Comparison of ENCODE assay signal across 10 cellular contexts in the genomic region with DNA sequence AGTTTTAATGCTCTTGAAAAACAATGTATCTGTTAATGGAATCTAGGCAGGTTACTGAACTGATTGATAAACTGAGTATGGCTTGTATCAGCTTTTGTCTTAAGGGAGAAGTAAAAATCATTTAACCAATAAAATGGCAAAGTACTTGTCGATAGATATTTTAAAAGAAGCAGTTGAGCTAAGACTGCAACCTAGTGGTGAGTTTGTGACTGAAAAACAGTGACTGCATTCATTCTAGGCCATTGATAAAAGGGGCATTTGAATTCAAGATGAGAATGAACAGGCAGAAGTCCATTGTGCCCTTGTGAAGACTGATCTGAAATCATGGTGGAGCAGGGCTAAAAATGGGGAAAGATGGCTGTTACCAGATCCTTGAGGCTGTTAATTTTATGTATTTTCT. TPM values are rescaled to one million over a fixed set of nuclear protein-coding genes. Genes with fewer than 3 reads are reported as not detected.
DNase-seq lines count a peak whose midpoint lies in the region; TF ChIP-seq lines count a peak whose summit lies in the region.
"Had no signal": no experiment of that assay in that cellular context is flagged by ENCODE, and none has a peak within 500 bp of the region (broad histone marks: within the 10 kb centered on the region; RNA-seq: fewer than 3 reads in every experiment).

No MANE protein-coding gene starts in this region.

- H3K27me3 ChIP-seq in H7 (ENCODE audit: control insufficient read depth, insufficient read depth, low read length) (no peaks in the 10 kb centered on the region), Peyer's patch (no peaks in the 10 kb centered on the region), suprapubic skin (no peaks in the 10 kb centered on the region)
- no peaks in the 10 kb centered on the region for H3K27me3 ChIP-seq in effector memory CD4-positive, alpha-beta T cell (replicated peaks; ENCODE audit: control insufficient read depth, insufficient read depth, low read length, poor library complexity, severe bottlenecking)

- TF ChIP-seq EP300 in suprapubic skin (IDR thresholded peaks at IDR 0.05), result no peak

- peak; percentile 37 for TF ChIP-seq CTCF in GM10248 (IDR thresholded peaks at IDR 0.05; ENCODE audit: control extremely low read depth, extremely low read depth, low read depth, missing control alignments)
- TF ChIP-seq CTCF in Peyer's patch (IDR thresholded peaks at IDR 0.05), result peak in 4 of 6 experiments; percentile 25 to 60 (median 48)
- no peak for TF ChIP-seq CTCF in suprapubic skin (IDR thresholded peaks at IDR 0.05)

- H3K4me3 ChIP-seq in H7 (ENCODE audit: insufficient read depth, low read depth, low read length), result no peak overlapping the region
- no peak overlapping the region for H3K4me3 ChIP-seq in Peyer's patch
- H3K4me3 ChIP-seq in effector memory CD4-positive, alpha-beta T cell (ENCODE audit: insufficient read depth, low read depth, low read length, poor library complexity, severe bottlenecking), result no peak overlapping the region
- H3K4me3 ChIP-seq in suprapubic skin, result no peak overlapping the region
- H3K4me3 ChIP-seq: SK-N-MC had no signal

- H3K9me3 ChIP-seq in Peyer's patch, result no peaks in the 10 kb centered on the region
- no peaks in the 10 kb centered on the region for H3K9me3 ChIP-seq in effector memory CD4-positive, alpha-beta T cell (ENCODE audit: control insufficient read depth, low read length)
- no peaks in the 10 kb centered on the region for H3K9me3 ChIP-seq in suprapubic skin

- no peaks in the 10 kb centered on the region for H3K27me3 Mint-ChIP-seq in activated CD4-positive, alpha-beta memory T cell treated with anti-CD3 and anti-CD28 coated beads, Interleukin-2, amount 10 ng/mL, durations not matched to agents 7 days and 5 days

- no peak for TF ChIP-seq POLR2A in Peyer's patch (IDR thresholded peaks at IDR 0.05)
- no peak for TF ChIP-seq POLR2A in suprapubic skin (IDR thresholded peaks at IDR 0.05)

- H3K9me3 Mint-ChIP-seq in activated CD4-positive, alpha-beta memory T cell treated with anti-CD3 and anti-CD28 coated beads, Interleukin-2, amount 10 ng/mL, durations not matched to agents 7 days and 5 days, result no peaks in the 10 kb centered on the region
- H3K9me3 Mint-ChIP-seq: naive thymus-derived CD4-positive, alpha-beta T cell had no signal

- WGBS in suprapubic skin, result 62% methylated on average over 1 of the region's 1 CpG

- CTCF ChIA-PET in GM10248 (lab: Yijun Ruan, JAX), result interaction anchor here (0.7 to 5.8 kb wide), 7 partner anchors 9 to 372 kb away, joined by 3 to 40 read pairs (median 4); a partner anchor contains a TSS
- CTCF ChIA-PET in activated CD4-positive, alpha-beta memory T cell treated with anti-CD3 and anti-CD28 coated beads, Interleukin-2, amount 10 ng/mL, durations not matched to agents 7 days and 5 days (lab: Charles Lee), result no interaction called here

- no peaks in the 10 kb centered on the region for H3K36me3 Mint-ChIP-seq in activated CD4-positive, alpha-beta memory T cell treated with anti-CD3 and anti-CD28 coated beads, Interleukin-2, amount 10 ng/mL, durations not matched to agents 7 days and 5 days (ENCODE audit: low read depth)
- H3K36me3 Mint-ChIP-seq: naive thymus-derived CD4-positive, alpha-beta T cell had no signal

- DNase-seq in GM10248 (ENCODE audit: extremely low spot score) (peak; percentile 26), H7 (peak; percentile 27), Peyer's patch (no peak), foreskin melanocyte (peak; percentile 51), suprapubic skin (ENCODE audit: low spot score in 2 of 2) (no peak), KG1 (lab: John Stamatoyannopoulos, UW) (no peak)
- no peak for DNase-seq in activated CD4-positive, alpha-beta memory T cell treated with anti-CD3 and anti-CD28 coated beads, Interleukin-2, amount 10 ng/mL, durations not matched to agents 7 days and 5 days
- no peak for DNase-seq in effector memory CD4-positive, alpha-beta T cell

- POLR2A ChIA-PET in GM10248 (lab: Yijun Ruan, JAX), result no interaction called here
- POLR2A ChIA-PET in activated CD4-positive, alpha-beta memory T cell treated with anti-CD3 and anti-CD28 coated beads, Interleukin-2, amount 10 ng/mL, durations not matched to agents 7 days and 5 days (lab: Charles Lee), result no interaction called here

- H3K4me1 Mint-ChIP-seq in activated CD4-positive, alpha-beta memory T cell treated with anti-CD3 and anti-CD28 coated beads, Interleukin-2, amount 10 ng/mL, durations not matched to agents 7 days and 5 days, result no peaks in the 10 kb centered on the region

- H3K27ac Mint-ChIP-seq in activated CD4-positive, alpha-beta memory T cell treated with anti-CD3 and anti-CD28 coated beads, Interleukin-2, amount 10 ng/mL, durations not matched to agents 7 days and 5 days, result no peak overlapping the region

- H3K36me3 ChIP-seq in H7 (replicated peaks; ENCODE audit: control insufficient read depth, insufficient read depth, low read length) (no peaks in the 10 kb centered on the region), Peyer's patch (no peaks in the 10 kb centered on the region), suprapubic skin (no peaks in the 10 kb centered on the region)
- H3K36me3 ChIP-seq in effector memory CD4-positive, alpha-beta T cell (ENCODE audit: control insufficient read depth, insufficient read depth, low read length), result no peaks in the 10 kb centered on the region

- H3K27ac ChIP-seq in Peyer's patch (no peak overlapping the region), suprapubic skin (no peak overlapping the region)
- H3K27ac ChIP-seq in effector memory CD4-positive, alpha-beta T cell (ENCODE audit: insufficient read depth, low read length, poor library complexity, severe bottlenecking), result no peak overlapping the region
- H3K27ac ChIP-seq: SK-N-MC had no signal

- no peak overlapping the region for H3K4me3 Mint-ChIP-seq in activated CD4-positive, alpha-beta memory T cell treated with anti-CD3 and anti-CD28 coated beads, Interleukin-2, amount 10 ng/mL, durations not matched to agents 7 days and 5 days
- H3K4me3 Mint-ChIP-seq: naive thymus-derived CD4-positive, alpha-beta T cell had no signal

- H3K4me1 ChIP-seq in Peyer's patch (no peaks in the 10 kb centered on the region), suprapubic skin (no peaks in the 10 kb centered on the region)
- no peaks in the 10 kb centered on the region for H3K4me1 ChIP-seq in effector memory CD4-positive, alpha-beta T cell (ENCODE audit: control insufficient read depth, insufficient read depth, low read length, poor library complexity, severe bottlenecking)

RNA-seq across cellular contexts. Expression of gene MSTN, which starts 59.4 kb away (rescaled TPM):
- not detected in 2 replicates for total RNA-seq in H7 (2014; rRNA removed; shearing (Covaris generic))
- under 1 TPM in 1 of 4 donors, not detected in 3; 0.70 TPM for total RNA-seq in Peyer's patch
- not detected for total RNA-seq in activated CD4-positive, alpha-beta memory T cell treated with anti-CD3 and anti-CD28 coated beads, Interleukin-2, amount 10 ng/mL, durations not matched to agents 7 days and 5 days
- under 1 TPM in 2 of 4 donors, not detected in 2; 0.38 to 0.60 TPM for total RNA-seq in suprapubic skin

Comparison
In these comparisons a context has a peak if more than half of its experiments do, and no peak if none do; other contexts are left out.
1. DNase-seq: peak in GM10248 (single experiment), H7 (single experiment) and foreskin melanocyte (single experiment); none in Peyer's patch (0 of 3), activated CD4-positive, alpha-beta memory T cell treated with anti-CD3 and anti-CD28 coated beads, Interleukin-2, amount 10 ng/mL, durations not matched to agents 7 days and 5 days (single experiment), effector memory CD4-positive, alpha-beta T cell (0 of 3), suprapubic skin (0 of 2) and KG1 (single experiment).
2. CTCF ChIP-seq: peak in GM10248 (single experiment) and Peyer's patch (4 of 6); none in suprapubic skin (0 of 2).